ENCODE assay signal across 2 cellular contexts in genomic region chr6:84362180-84362821, GRCh38.
A peak's percentile ranks its signal among the peaks of the same experiment; 100 is the strongest.
TF ChIP-seq lines count a peak whose summit lies in the region.

No MANE protein-coding gene starts in this region.

TF ChIP-seq in HepG2, 621 proteins besides CTCF, POLR2A, EP300 and RAD21:
- TF ChIP-seq ZNF281 (CRISPR knock-in tag; IDR thresholded peaks at IDR 0.05; ENCODE audit: borderline replicate concordance) (no peak), ATF7 (IDR thresholded peaks at IDR 0.05) (peak; percentile 64), ATF7 (CRISPR knock-in tag; IDR thresholded peaks at IDR 0.05) (no peak), CEBPB (IDR thresholded peaks at IDR 0.05; ENCODE audit: borderline replicate concordance, low read depth, low read length) (peak; percentile 47; the same call in 1 of the 2 replicates), KAT2B (IDR thresholded peaks at IDR 0.05; ENCODE audit: borderline replicate concordance, low read depth, low read length) (no peak), ZNF569 (CRISPR knock-in tag; IDR thresholded peaks at IDR 0.05; ENCODE audit: borderline replicate concordance) (no peak), ZBTB46 (CRISPR knock-in tag; IDR thresholded peaks at IDR 0.05; ENCODE audit: borderline replicate concordance) (no peak)

TF ChIP-seq in GM12878, 131 proteins besides CTCF, POLR2A, EP300 and RAD21:
- TF ChIP-seq ZBTB4 (CRISPR knock-in tag; IDR thresholded peaks at IDR 0.05) (no peak), SMC3 (IDR thresholded peaks at IDR 0.05; ENCODE audit: borderline replicate concordance, low read length) (no peak), NRF1 (conservative IDR thresholded peaks at IDR 0.05; ENCODE audit: low read depth, low read length) (no peak), MTA2 (IDR thresholded peaks at IDR 0.05; ENCODE audit: low read depth) (no peak), PAX8 (IDR thresholded peaks at IDR 0.05) (no peak), KDM1A (IDR thresholded peaks at IDR 0.05; ENCODE audit: borderline replicate concordance) (no peak), GATAD2B (conservative IDR thresholded peaks at IDR 0.05; ENCODE audit: low read depth) (no peak), ZNF687 (IDR thresholded peaks at IDR 0.05) (no peak), CBX5 (IDR thresholded peaks at IDR 0.05; ENCODE audit: low read depth) (no peak), NFYA (IDR thresholded peaks at IDR 0.05; ENCODE audit: borderline replicate concordance, low read depth, low read length) (no peak), NR2C2 (IDR thresholded peaks at IDR 0.05; ENCODE audit: borderline replicate concordance, control insufficient read depth, insufficient read length, low read depth) (no peak), TARDBP (IDR thresholded peaks at IDR 0.05; ENCODE audit: borderline replicate concordance) (no peak), CBX3 (IDR thresholded peaks at IDR 0.05; ENCODE audit: borderline replicate concordance, low read depth) (no peak), SUZ12 (IDR thresholded peaks at IDR 0.05; ENCODE audit: unreplicated experiment) (no peak)
